Comparison of ENCODE assay signal across 2 cellular contexts in genomic region chr11:98561877-98562395, GRCh38.
TF ChIP-seq lines count a peak whose summit lies in the region.

No MANE protein-coding gene starts in this region.

TF ChIP-seq in HepG2, 621 proteins besides CTCF, POLR2A, EP300 and RAD21 (continued from another document):
- TF ChIP-seq SMAD3 (CRISPR knock-in tag; IDR thresholded peaks at IDR 0.05) (no peak), AKNA (CRISPR knock-in tag; IDR thresholded peaks at IDR 0.05; ENCODE audit: borderline replicate concordance) (no peak), ZNF703 (CRISPR knock-in tag; IDR thresholded peaks at IDR 0.05; ENCODE audit: borderline replicate concordance) (no peak), MAFK (conservative IDR thresholded peaks at IDR 0.05 in 1 of 2, IDR thresholded peaks at IDR 0.05 in 1 of 2; ENCODE audit: low read length in 2 of 2) (peak in 1 of 2 experiments; percentile 70; a peak in 2 of 4 replicates), ZNF567 (CRISPR knock-in tag; IDR thresholded peaks at IDR 0.05; ENCODE audit: borderline replicate concordance) (no peak), MAFF (IDR thresholded peaks at IDR 0.05; ENCODE audit: low read depth, low read length) (peak; percentile 38; the same call in 1 of the 2 replicates), BRD4 (CRISPR knock-in tag; IDR thresholded peaks at IDR 0.05) (no peak), EHMT2 (IDR thresholded peaks at IDR 0.05; ENCODE audit: borderline replicate concordance, low read depth, low read length) (no peak), JDP2 (CRISPR knock-in tag; IDR thresholded peaks at IDR 0.05; ENCODE audit: borderline replicate concordance) (no peak), TCF7 (IDR thresholded peaks at IDR 0.05; ENCODE audit: low read depth) (no peak), HOXA5 (CRISPR knock-in tag; IDR thresholded peaks at IDR 0.05) (no peak), ZNF503 (CRISPR knock-in tag; IDR thresholded peaks at IDR 0.05) (no peak), ZNF589 (CRISPR knock-in tag; conservative IDR thresholded peaks at IDR 0.05) (no peak), CREBL2 (CRISPR knock-in tag; IDR thresholded peaks at IDR 0.05; ENCODE audit: borderline replicate concordance) (no peak), SMAD1 (CRISPR knock-in tag; IDR thresholded peaks at IDR 0.05; ENCODE audit: borderline replicate concordance, low read depth) (no peak), ZNF574 (CRISPR knock-in tag; IDR thresholded peaks at IDR 0.05) (no peak)

TF ChIP-seq in K562, 482 proteins besides CTCF, POLR2A, EP300 and RAD21:
- TF ChIP-seq ZNF316 (IDR thresholded peaks at IDR 0.05) (peak; percentile 79), VEZF1 (CRISPR knock-in tag; IDR thresholded peaks at IDR 0.05) (no peak), MNT (conservative IDR thresholded peaks at IDR 0.05) (no peak), NFIX (CRISPR knock-in tag; IDR thresholded peaks at IDR 0.05; ENCODE audit: low read depth) (no peak), RBM25 (IDR thresholded peaks at IDR 0.05; ENCODE audit: low read depth, low read length, severe bottlenecking) (no peak), GTF2E2 (tag; IDR thresholded peaks at IDR 0.05) (no peak), ZBTB7A (IDR thresholded peaks at IDR 0.05; ENCODE audit: borderline replicate concordance, control insufficient read depth, low read depth, low read length) (no peak), STAG1 (CRISPR knock-in tag; IDR thresholded peaks at IDR 0.05; ENCODE audit: borderline replicate concordance) (no peak), MAFF (IDR thresholded peaks at IDR 0.05; ENCODE audit: low read length) (peak; percentile 10; the same call in 1 of the 2 replicates), C11orf30 (IDR thresholded peaks at IDR 0.05; ENCODE audit: low read depth) (peak; percentile 43; the same call in 1 of the 2 replicates), RBM39 (optimal IDR thresholded peaks at IDR 0.05; ENCODE audit: low read depth, low read length) (no peak), TAF15 (IDR thresholded peaks at IDR 0.05; ENCODE audit: low read depth, low read length) (no peak), MAFK (IDR thresholded peaks at IDR 0.05; ENCODE audit: low read length) (peak; percentile 13; the same call in 1 of the 2 replicates), ZNF445 (CRISPR knock-in tag; IDR thresholded peaks at IDR 0.05; ENCODE audit: low read depth) (no peak), TGIF2 (CRISPR knock-in tag; IDR thresholded peaks at IDR 0.05) (no peak), UBTF (IDR thresholded peaks at IDR 0.05; ENCODE audit: borderline replicate concordance in 1 of 2, low read depth in 2 of 2, low read length in 2 of 2) (no peak), ZFX (CRISPR knock-in tag; IDR thresholded peaks at IDR 0.05) (no peak), NELFE (IDR thresholded peaks at IDR 0.05; ENCODE audit: insufficient read depth, insufficient read length) (no peak), MCM2 (IDR thresholded peaks at IDR 0.05; ENCODE audit: low read depth) (no peak), RNF2 (IDR thresholded peaks at IDR 0.05) (no peak), NFE2 (IDR thresholded peaks at IDR 0.05; ENCODE audit: low read depth) (no peak), ATF6 (CRISPR knock-in tag; IDR thresholded peaks at IDR 0.05) (no peak), STAT5B (CRISPR knock-in tag; IDR thresholded peaks at IDR 0.05) (no peak), MAFG (tag; conservative IDR thresholded peaks at IDR 0.05) (peak; percentile 15; the same call in 1 of the 2 replicates)
